16 cellular contexts compared by ENCODE assay signal in genomic region chr4:148026022-148026421, GRCh38.
DNase-seq lines count a peak whose midpoint lies in the region; FAIRE-seq and TF ChIP-seq lines count a peak whose summit lies in the region.
"Had no signal": no experiment of that assay in that cellular context is flagged by ENCODE, and none has a peak within 500 bp of the region (broad histone marks: within the 10 kb centered on the region; RNA-seq: fewer than 3 reads in every experiment).

No MANE protein-coding gene starts in this region.

- TF ChIP-seq CTCF in osteoblast (IDR thresholded peaks at IDR 0.05; ENCODE audit: extremely low read depth, low read depth, low read length): no peak

- H3K27me3 ChIP-seq in osteoblast (ENCODE audit: insufficient read depth, low read length) (no peaks in the 10 kb centered on the region), small intestine (ENCODE audit: control insufficient read depth in 2 of 2, insufficient read depth in 2 of 2, low read length in 2 of 2) (no peaks in the 10 kb centered on the region)
- H3K27me3 ChIP-seq: SJSA1 had no signal

- H3K9me3 ChIP-seq in osteoblast (ENCODE audit: low read depth, low read length) (no peaks in the 10 kb centered on the region), small intestine (ENCODE audit: control insufficient read depth, low read depth) (no peaks in the 10 kb centered on the region)
- H3K9me3 ChIP-seq: SJSA1 had no signal

- H3K4me3 ChIP-seq in osteoblast (ENCODE audit: insufficient read depth, low read length) (no peak overlapping the region), small intestine (ENCODE audit: low read depth in 1 of 2, low read length in 2 of 2) (no peak overlapping the region)
- H3K4me3 ChIP-seq: SJSA1 had no signal

- no peak for FAIRE-seq in small intestine (lab: Jason Lieb, UNC)
- FAIRE-seq: TTC549 had no signal

- H3K4me1 ChIP-seq in osteoblast (ENCODE audit: insufficient read depth, low read length): peaks cover 15% of the 10 kb centered on the region
- H3K4me1 ChIP-seq in small intestine (ENCODE audit: control insufficient read depth in 2 of 2, insufficient read depth in 1 of 2, low read depth in 1 of 2, low read length in 1 of 2): no peaks in the 10 kb centered on the region
- H3K4me1 ChIP-seq: SJSA1 had no signal

- H2AFZ ChIP-seq in osteoblast (ENCODE audit: low read length): no peak overlapping the region

- H3K27ac ChIP-seq in osteoblast (ENCODE audit: low read depth, low read length): peak overlapping the region; percentile 45
- no peak overlapping the region for H3K27ac ChIP-seq in small intestine (ENCODE audit: low read depth in 1 of 2, low read length in 1 of 2)
- H3K27ac ChIP-seq: epithelial cell of prostate, SJSA1 had no signal

- 63 to 85% (median 83%) methylated on average over 3 of the region's 3 CpGs for whole genome bisulfite sequencing in small intestine, 3 donors

- H3K36me3 ChIP-seq in osteoblast (ENCODE audit: insufficient read depth, low read length) (peaks cover 3% of the 10 kb centered on the region), small intestine (ENCODE audit: control insufficient read depth in 2 of 2, insufficient read depth in 2 of 2, low read length in 2 of 2) (no peaks in the 10 kb centered on the region)
- H3K36me3 ChIP-seq: SJSA1 had no signal

- no peaks in the 10 kb centered on the region for H4K20me1 ChIP-seq in osteoblast (ENCODE audit: insufficient read depth, low read length)

- H3K79me2 ChIP-seq in osteoblast (ENCODE audit: insufficient read depth, low read length): peaks cover 6% of the 10 kb centered on the region

- DNase-seq in AG20443 (ENCODE audit: low spot score) (peak; percentile 87), MV-4-11 (lab: John Stamatoyannopoulos, UW) (peak; percentile 88), fibroblast of gingiva (ENCODE audit: low read depth) (peak; percentile 87), osteoblast (ENCODE audit: insufficient read length, low spot score, missing footprints) (peak; percentile 94), small intestine (no peak), C1 segment of cervical spinal cord (lab: John Stamatoyannopoulos, UW) (no peak), NAMALWA (ENCODE audit: low spot score) (no peak), ureter (ENCODE audit: low spot score) (no peak)
- DNase-seq: activated naive CD4-positive, alpha-beta T cell treated with Interleukin-2 at 50 U/mL for 16 hours; CD4-positive, alpha-beta T cell; NCI-H2171 treated with DMSO at 0.1 percent for 48 hours; NK-92 treated with Interleukin-12 subunit alpha and Interleukin-12 subunit beta, amount 100 ng/mL, for 24 hours; trophoblast cell had no signal

- peak overlapping the region; percentile 61 for H3K4me2 ChIP-seq in osteoblast (ENCODE audit: insufficient read depth, low read length)

Comparison
In these comparisons a context has a peak if more than half of its experiments do, and no peak if none do; other contexts are left out.
1. DNase-seq: peak in AG20443 (single experiment), MV-4-11 (single experiment), fibroblast of gingiva (single experiment) and osteoblast (single experiment); none in small intestine (single experiment), C1 segment of cervical spinal cord (0 of 14), NAMALWA (single experiment) and ureter (single experiment).